Comparison of ENCODE assay signal across 1 cellular context in genomic region chr5:54257366-54258118, GRCh38.
TF ChIP-seq lines count a peak whose summit lies in the region.

No MANE protein-coding gene starts in this region.

TF ChIP-seq in GM23338, 12 proteins besides CTCF, POLR2A, EP300 and RAD21 (continued from another document):
- TF ChIP-seq REST (IDR thresholded peaks at IDR 0.05; ENCODE audit: unreplicated experiment) = no peak
- no peak for TF ChIP-seq JUNB (IDR thresholded peaks at IDR 0.05; ENCODE audit: unreplicated experiment)
- TF ChIP-seq, protein P1, sequence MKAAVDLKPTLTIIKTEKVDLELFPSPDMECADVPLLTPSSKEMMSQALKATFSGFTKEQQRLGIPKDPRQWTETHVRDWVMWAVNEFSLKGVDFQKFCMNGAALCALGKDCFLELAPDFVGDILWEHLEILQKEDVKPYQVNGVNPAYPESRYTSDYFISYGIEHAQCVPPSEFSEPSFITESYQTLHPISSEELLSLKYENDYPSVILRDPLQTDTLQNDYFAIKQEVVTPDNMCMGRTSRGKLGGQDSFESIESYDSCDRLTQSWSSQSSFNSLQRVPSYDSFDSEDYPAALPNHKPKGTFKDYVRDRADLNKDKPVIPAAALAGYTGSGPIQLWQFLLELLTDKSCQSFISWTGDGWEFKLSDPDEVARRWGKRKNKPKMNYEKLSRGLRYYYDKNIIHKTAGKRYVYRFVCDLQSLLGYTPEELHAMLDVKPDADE (IDR thresholded peaks at IDR 0.05) = no peak
- TF ChIP-seq ZNF114 (CRISPR knock-in tag; IDR thresholded peaks at IDR 0.05) = no peak
